ENCODE assay signal across 14 cellular contexts in the genomic region with DNA sequence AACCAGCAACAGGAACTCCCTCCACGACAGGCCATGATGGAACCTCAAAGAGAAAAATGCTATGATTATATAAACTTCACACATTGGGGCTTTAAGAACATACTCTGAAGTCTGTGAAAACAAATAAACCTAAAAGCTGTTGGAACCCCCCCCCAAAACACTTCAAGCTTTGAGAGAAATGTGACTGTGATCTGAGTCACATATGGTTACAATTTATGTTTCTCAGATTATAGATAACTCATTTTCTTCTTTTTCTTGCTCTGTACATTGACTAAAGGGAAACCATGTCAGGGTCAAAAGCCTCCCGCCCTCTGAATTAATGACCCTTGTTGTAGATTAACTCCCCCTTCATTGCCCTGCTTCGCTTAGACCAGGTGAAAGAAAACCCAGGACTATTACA. TPM values are rescaled to one million over a fixed set of nuclear protein-coding genes. Genes with fewer than 3 reads are reported as not detected.
DNase-seq lines count a peak whose midpoint lies in the region; ATAC-seq and TF ChIP-seq lines count a peak whose summit lies in the region.
"Had no signal": no experiment of that assay in that cellular context is flagged by ENCODE, and none has a peak within 500 bp of the region (broad histone marks: within the 10 kb centered on the region; RNA-seq: fewer than 3 reads in every experiment).

No MANE protein-coding gene starts in this region.

- no peaks in the 10 kb centered on the region for H3K27me3 ChIP-seq in OCI-LY3 (ENCODE audit: low read depth, low read length)
- H3K27me3 ChIP-seq in colonic mucosa = no peaks in the 10 kb centered on the region
- H3K27me3 ChIP-seq: left lung, SJCRH30, uterus had no signal

- H3K4me1 Mint-ChIP-seq in activated naive CD4-positive, alpha-beta T cell treated with anti-CD3 and anti-CD28 coated beads for 36 hours (ENCODE audit: low read depth) = peaks cover 91% of the 10 kb centered on the region
- peaks cover 97% of the 10 kb centered on the region for H3K4me1 Mint-ChIP-seq in stimulated activated memory B cell treated with anti-CD40 and anti-IgM and Interleukin-4, amounts not matched to agents 10 μg/mL and 1 μg/mL and 100 μg/mL, for 72 hours

- H3K36me3 ChIP-seq in OCI-LY3 (replicated peaks; ENCODE audit: low read depth, low read length) (peaks cover 31% of the 10 kb centered on the region), colonic mucosa (no peaks in the 10 kb centered on the region)
- H3K36me3 ChIP-seq: uterus had no signal

- ATAC-seq in stimulated activated memory B cell treated with anti-CD40 and anti-IgM and Interleukin-4, amounts not matched to agents 10 μg/mL and 1 μg/mL and 100 μg/mL, for 72 hours = no peak
- ATAC-seq in GM18502 (IDR thresholded peaks at IDR 0.05; ENCODE audit: poor library complexity, unreplicated experiment) = no peak
- ATAC-seq in omental fat pad (ENCODE audit: low FRiP score) = no peak
- ATAC-seq: left lung had no signal

- H3K36me3 Mint-ChIP-seq in activated naive CD4-positive, alpha-beta T cell treated with anti-CD3 and anti-CD28 coated beads for 36 hours (ENCODE audit: low read depth) = peaks cover 44% of the 10 kb centered on the region
- peaks cover 48% of the 10 kb centered on the region for H3K36me3 Mint-ChIP-seq in stimulated activated memory B cell treated with anti-CD40 and anti-IgM and Interleukin-4, amounts not matched to agents 10 μg/mL and 1 μg/mL and 100 μg/mL, for 72 hours

- H4K20me1 ChIP-seq in OCI-LY3 (ENCODE audit: insufficient read depth, low read length) = peaks cover 98% of the 10 kb centered on the region

- H3K4me3 ChIP-seq in OCI-LY3 (ENCODE audit: low read length) = peak overlapping the region; percentile 74
- no peak overlapping the region for H3K4me3 ChIP-seq in colonic mucosa
- H3K4me3 ChIP-seq: left lung, SJCRH30, uterus had no signal

- H3K9me3 ChIP-seq in OCI-LY3 (ENCODE audit: insufficient read depth, low read length) = no peaks in the 10 kb centered on the region
- no peaks in the 10 kb centered on the region for H3K9me3 ChIP-seq in colonic mucosa
- H3K9me3 ChIP-seq: left lung, SJCRH30, uterus had no signal

- H3K4me2 ChIP-seq in OCI-LY3 (ENCODE audit: low read length) = peak overlapping the region; percentile 99

- peaks cover 99% of the 10 kb centered on the region for H3K4me1 ChIP-seq in OCI-LY3 (ENCODE audit: low read length)
- peaks cover 31% of the 10 kb centered on the region for H3K4me1 ChIP-seq in colonic mucosa
- H3K4me1 ChIP-seq: SJCRH30 had no signal

- H3K9ac ChIP-seq in OCI-LY3 (ENCODE audit: low read length) (peak overlapping the region; percentile 78), colonic mucosa (ENCODE audit: low read depth in 2 of 2, low read length in 2 of 2) (no peak overlapping the region)

- no peak for TF ChIP-seq CTCF in OCI-LY3 (IDR thresholded peaks at IDR 0.05; ENCODE audit: low read depth, low read length)
- no peak for TF ChIP-seq CTCF in colonic mucosa (IDR thresholded peaks at IDR 0.05)
- TF ChIP-seq CTCF in omental fat pad (IDR thresholded peaks at IDR 0.05) = no peak

- H3K79me2 ChIP-seq in OCI-LY3 (ENCODE audit: low read length) = peaks cover 100% of the 10 kb centered on the region

- no peak overlapping the region for H2AFZ ChIP-seq in OCI-LY3 (ENCODE audit: low read depth, low read length)

- no peak overlapping the region for H3K4me3 Mint-ChIP-seq in activated naive CD4-positive, alpha-beta T cell treated with anti-CD3 and anti-CD28 coated beads for 36 hours
- peak overlapping the region; percentile 66 for H3K4me3 Mint-ChIP-seq in stimulated activated memory B cell treated with anti-CD40 and anti-IgM and Interleukin-4, amounts not matched to agents 10 μg/mL and 1 μg/mL and 100 μg/mL, for 72 hours
- H3K4me3 Mint-ChIP-seq: activated naive CD8-positive, alpha-beta T cell treated with anti-CD3 and anti-CD28 coated beads, Interleukin-2, amount 10 ng/mL, durations not matched to agents 7 days and 5 days had no signal

- peak overlapping the region; percentile 96 for H3K27ac ChIP-seq in OCI-LY3 (ENCODE audit: low read length)
- no peak overlapping the region for H3K27ac ChIP-seq in colonic mucosa
- H3K27ac ChIP-seq: left lung, SJCRH30, uterus had no signal

- CTCF ChIA-PET in activated naive CD4-positive, alpha-beta T cell treated with anti-CD3 and anti-CD28 coated beads for 36 hours (lab: Charles Lee) = interaction anchor here (1.7 kb wide), 1 partner anchor 10 kb away, joined by 4 read pairs; no protein-coding TSS in a partner anchor

- peak overlapping the region; percentile 54 for H3K27ac Mint-ChIP-seq in activated naive CD4-positive, alpha-beta T cell treated with anti-CD3 and anti-CD28 coated beads for 36 hours
- peak overlapping the region; percentile 79 for H3K27ac Mint-ChIP-seq in stimulated activated memory B cell treated with anti-CD40 and anti-IgM and Interleukin-4, amounts not matched to agents 10 μg/mL and 1 μg/mL and 100 μg/mL, for 72 hours
- H3K27ac Mint-ChIP-seq: activated naive CD8-positive, alpha-beta T cell treated with anti-CD3 and anti-CD28 coated beads, Interleukin-2, amount 10 ng/mL, durations not matched to agents 7 days and 5 days had no signal

- H3K27me3 Mint-ChIP-seq in activated naive CD4-positive, alpha-beta T cell treated with anti-CD3 and anti-CD28 coated beads for 36 hours (ENCODE audit: low read depth) = no peaks in the 10 kb centered on the region
- no peaks in the 10 kb centered on the region for H3K27me3 Mint-ChIP-seq in stimulated activated memory B cell treated with anti-CD40 and anti-IgM and Interleukin-4, amounts not matched to agents 10 μg/mL and 1 μg/mL and 100 μg/mL, for 72 hours
- H3K27me3 Mint-ChIP-seq: activated naive CD8-positive, alpha-beta T cell treated with anti-CD3 and anti-CD28 coated beads, Interleukin-2, amount 10 ng/mL, durations not matched to agents 7 days and 5 days had no signal

- peak; percentile 37 for DNase-seq in activated naive CD4-positive, alpha-beta T cell treated with anti-CD3 and anti-CD28 coated beads for 36 hours
- DNase-seq in activated naive CD4-positive, alpha-beta T cell treated with anti-CD3 and anti-CD28 coated beads, Interleukin-2, amount 50 U/mL, for 16 hours = no peak
- DNase-seq in colonic mucosa (peak; percentile 4), anterior cingulate cortex (lab: John Stamatoyannopoulos, UW) (no peak), omental fat pad (ENCODE audit: low spot score) (no peak)
- DNase-seq: activated naive CD8-positive, alpha-beta T cell treated with anti-CD3 and anti-CD28 coated beads, Interleukin-2, amount 10 ng/mL, durations not matched to agents 7 days and 5 days; KG1; left lung; SJCRH30; small intestine; uterus had no signal

- H3K9me3 Mint-ChIP-seq in activated naive CD4-positive, alpha-beta T cell treated with anti-CD3 and anti-CD28 coated beads for 36 hours = no peaks in the 10 kb centered on the region
- no peaks in the 10 kb centered on the region for H3K9me3 Mint-ChIP-seq in stimulated activated memory B cell treated with anti-CD40 and anti-IgM and Interleukin-4, amounts not matched to agents 10 μg/mL and 1 μg/mL and 100 μg/mL, for 72 hours
- H3K9me3 Mint-ChIP-seq: activated naive CD8-positive, alpha-beta T cell treated with anti-CD3 and anti-CD28 coated beads, Interleukin-2, amount 10 ng/mL, durations not matched to agents 7 days and 5 days had no signal

- intact Hi-C loops in activated naive CD4-positive, alpha-beta T cell treated with anti-CD3 and anti-CD28 coated beads for 36 hours (cut with micrococcal nuclease) = loop anchor here (1.0 to 2.0 kb wide), 4 partner anchors 9 to 40 kb away; no protein-coding TSS in a partner anchor
- intact Hi-C loops in colonic mucosa (cut with DNase I) = no loop called here

RNA-seq across cellular contexts. Expression of gene VOPP1, which starts 15.8 kb away (rescaled TPM):
- 100 to 1,000 TPM; 100 to 102 TPM for total RNA-seq in activated naive CD4-positive, alpha-beta T cell treated with anti-CD3 and anti-CD28 coated beads for 36 hours
- total RNA-seq in colonic mucosa = 10 to 100 TPM; 70.3 to 73.4 TPM
- total RNA-seq in omental fat pad = 10 to 100 TPM; 31.3 to 64.0 (median 57.9) TPM

Comparison
In these comparisons a context has a peak if more than half of its experiments do, and no peak if none do; other contexts are left out.
1. DNase-seq: peak in activated naive CD4-positive, alpha-beta T cell treated with anti-CD3 and anti-CD28 coated beads for 36 hours (single experiment) and colonic mucosa (single experiment); none in activated naive CD4-positive, alpha-beta T cell treated with anti-CD3 and anti-CD28 coated beads, Interleukin-2, amount 50 U/mL, for 16 hours (single experiment), anterior cingulate cortex (0 of 58) and omental fat pad (single experiment).